ENCODE assay signal across 40 cellular contexts in genomic region chr20:17326096-17326495, GRCh38.
"Had no signal": no experiment of that assay in that cellular context is flagged by ENCODE, and none has a peak within 500 bp of the region (broad histone marks: within the 10 kb centered on the region; RNA-seq: fewer than 3 reads in every experiment).

No MANE protein-coding gene starts in this region.

- H3K27me3 ChIP-seq: ascending aorta, cardiac muscle cell had no signal

- DNase-seq: activated effector memory CD4-positive, alpha-beta T cell treated with anti-CD3 and anti-CD28 coated beads, Interleukin-2, amount 50 U/mL, for 16 hours; activated effector memory CD4-positive, alpha-beta T cell treated with Interleukin-2 at 50 U/mL for 16 hours; activated gamma-delta T cell; activated gamma-delta T cell treated with Interleukin-2 at 50 U/mL for 16 hours; activated naive CD4-positive, alpha-beta T cell; activated naive CD4-positive, alpha-beta T cell treated with anti-CD3 and anti-CD28 coated beads for 36 hours; activated naive CD4-positive, alpha-beta T cell treated with anti-CD3 and anti-CD28 coated beads, Interleukin-2, amount 10 ng/mL, durations not matched to agents 7 days and 5 days; activated naive CD4-positive, alpha-beta T cell treated with anti-CD3 and anti-CD28 coated beads, Interleukin-2, amount 50 U/mL, for 16 hours; activated naive CD4-positive, alpha-beta T cell treated with Interleukin-2 at 50 U/mL for 16 hours; activated naive CD8-positive, alpha-beta T cell treated with anti-CD3 and anti-CD28 coated beads for 36 hours; activated naive CD8-positive, alpha-beta T cell treated with anti-CD3 and anti-CD28 coated beads, Interleukin-2, amount 10 ng/mL, durations not matched to agents 7 days and 5 days; activated naive CD8-positive, alpha-beta T cell treated with anti-CD3 and anti-CD28 coated beads, Interleukin-2, amount 50 U/mL, for 24 hours; activated T-cell treated with anti-CD3 and anti-CD28 coated beads, Interleukin-2, amount 50 U/mL, for 1 hour; activated T-cell treated with anti-CD3 and anti-CD28 coated beads, Interleukin-2, amount 50 U/mL, for 24 hours; activated T-cell treated with anti-CD3 and anti-CD28 coated beads, Interleukin-2, amount 50 U/mL, for 4 hours; activated T-cell treated with anti-CD3 and anti-CD28 coated beads, Interleukin-2, amount 50 U/mL, for 48 hours; activated T-cell treated with anti-CD3 and anti-CD28 coated beads, Interleukin-2, amount 50 U/mL, for 72 hours; adrenal gland; amniotic stem cell; amygdala; anterior cingulate cortex; aorta; body of pancreas; brain microvascular endothelial cell; caudate nucleus; central memory CD4-positive, alpha-beta T cell; cerebellar nuclear complex had no signal

- ATAC-seq: activated naive CD4-positive, alpha-beta T cell treated with anti-CD3 and anti-CD28 coated beads, Interleukin-2, amount 50 U/mL, for 72 hours; activated naive CD8-positive, alpha-beta T cell treated with anti-CD3 and anti-CD28 coated beads, Interleukin-2, amount 50 U/mL, for 24 hours; activated T-cell treated with anti-CD3 and anti-CD28 coated beads, Interleukin-2, amount 50 U/mL, for 4 hours; activated T-cell treated with anti-CD3 and anti-CD28 coated beads, Interleukin-2, amount 50 U/mL, for 72 hours; activated T-helper 17 cell treated with anti-CD3 and anti-CD28 coated beads, Interleukin-2, amount 50 U/mL, for 72 hours; body of pancreas had no signal

- FAIRE-seq: astrocyte, bronchial epithelial cell had no signal

- H3K36me3 ChIP-seq: adrenal gland, ascending aorta, brain microvascular endothelial cell, breast epithelium, cardiac muscle cell had no signal

- H3K27ac ChIP-seq: adrenal gland, ascending aorta, body of pancreas, brain microvascular endothelial cell, breast epithelium, cardiac muscle cell had no signal

- H3K27ac Mint-ChIP-seq: activated naive CD4-positive, alpha-beta T cell treated with anti-CD3 and anti-CD28 coated beads for 36 hours; activated naive CD4-positive, alpha-beta T cell treated with anti-CD3 and anti-CD28 coated beads, Interleukin-2, amount 10 ng/mL, durations not matched to agents 7 days and 5 days; activated naive CD4-positive, alpha-beta T cell treated with anti-CD3 and anti-CD28 coated beads, Interleukin-2, amount 50 U/mL, for 24 hours; activated naive CD4-positive, alpha-beta T cell treated with anti-CD3 and anti-CD28 coated beads, Interleukin-2, amount 50 U/mL, for 72 hours; activated naive CD8-positive, alpha-beta T cell; activated naive CD8-positive, alpha-beta T cell treated with anti-CD3 and anti-CD28 coated beads for 36 hours; activated naive CD8-positive, alpha-beta T cell treated with anti-CD3 and anti-CD28 coated beads, Interleukin-2, amount 10 ng/mL, durations not matched to agents 7 days and 5 days; activated naive CD8-positive, alpha-beta T cell treated with anti-CD3 and anti-CD28 coated beads, Interleukin-2, amount 50 U/mL, for 24 hours; activated T-cell treated with anti-CD3 and anti-CD28 coated beads, Interleukin-2, amount 50 U/mL, for 24 hours; activated T-cell treated with anti-CD3 and anti-CD28 coated beads, Interleukin-2, amount 50 U/mL, for 72 hours; activated T-helper 1 cell treated with anti-CD3 and anti-CD28 coated beads, Interleukin-12 subunit alpha, Interleukin-12 subunit beta, Interleukin-2, Interleukin-4 antibody, amounts not matched to agents 30 ng/mL and 10 ng/mL and 1 ng/mL, durations not matched to agents 14 hours and 24 hours and 36 hours; activated T-helper 17 cell treated with anti-CD3 and anti-CD28 coated beads, Interleukin-2, amount 50 U/mL, for 72 hours; activated T-helper 2 cell treated with anti-CD3 and anti-CD28 coated beads, Interferon-gamma antibody, Interleukin-2, Interleukin-4, amounts not matched to agents 10 μg/mL and 5 μg/mL and 100 μg/mL, durations not matched to agents 14 hours and 24 hours and 36 hours; brain had no signal

- H3K4me3 ChIP-seq: adrenal gland, ascending aorta, body of pancreas, breast epithelium, cardiac muscle cell had no signal

- H3K36me3 Mint-ChIP-seq: activated naive CD4-positive, alpha-beta T cell treated with anti-CD3 and anti-CD28 coated beads, Interleukin-2, amount 10 ng/mL, durations not matched to agents 7 days and 5 days; activated naive CD4-positive, alpha-beta T cell treated with anti-CD3 and anti-CD28 coated beads, Interleukin-2, amount 50 U/mL, for 24 hours; activated naive CD4-positive, alpha-beta T cell treated with anti-CD3 and anti-CD28 coated beads, Interleukin-2, amount 50 U/mL, for 72 hours; activated naive CD8-positive, alpha-beta T cell; activated naive CD8-positive, alpha-beta T cell treated with anti-CD3 and anti-CD28 coated beads for 36 hours; activated naive CD8-positive, alpha-beta T cell treated with anti-CD3 and anti-CD28 coated beads, Interleukin-2, amount 10 ng/mL, durations not matched to agents 7 days and 5 days; brain had no signal

- H3K4me3 Mint-ChIP-seq: activated naive CD4-positive, alpha-beta T cell treated with anti-CD3 and anti-CD28 coated beads for 36 hours; activated naive CD4-positive, alpha-beta T cell treated with anti-CD3 and anti-CD28 coated beads, Interleukin-2, amount 10 ng/mL, durations not matched to agents 7 days and 5 days; activated naive CD4-positive, alpha-beta T cell treated with anti-CD3 and anti-CD28 coated beads, Interleukin-2, amount 50 U/mL, for 24 hours; activated naive CD8-positive, alpha-beta T cell; activated naive CD8-positive, alpha-beta T cell treated with anti-CD3 and anti-CD28 coated beads for 36 hours; activated naive CD8-positive, alpha-beta T cell treated with anti-CD3 and anti-CD28 coated beads, Interleukin-2, amount 10 ng/mL, durations not matched to agents 7 days and 5 days; activated naive CD8-positive, alpha-beta T cell treated with anti-CD3 and anti-CD28 coated beads, Interleukin-2, amount 50 U/mL, for 24 hours; activated T-cell treated with anti-CD3 and anti-CD28 coated beads, Interleukin-2, amount 50 U/mL, for 24 hours; activated T-cell treated with anti-CD3 and anti-CD28 coated beads, Interleukin-2, amount 50 U/mL, for 4 hours; activated T-cell treated with anti-CD3 and anti-CD28 coated beads, Interleukin-2, amount 50 U/mL, for 72 hours; activated T-helper 1 cell treated with anti-CD3 and anti-CD28 coated beads, Interleukin-12 subunit alpha, Interleukin-12 subunit beta, Interleukin-2, Interleukin-4 antibody, amounts not matched to agents 30 ng/mL and 10 ng/mL and 1 ng/mL, durations not matched to agents 14 hours and 24 hours and 36 hours; activated T-helper 17 cell treated with anti-CD3 and anti-CD28 coated beads, Interleukin-2, amount 50 U/mL, for 72 hours; brain; central memory CD8-positive, alpha-beta T cell had no signal

- H3K4me1 Mint-ChIP-seq: activated naive CD4-positive, alpha-beta T cell treated with anti-CD3 and anti-CD28 coated beads, Interleukin-2, amount 10 ng/mL, durations not matched to agents 7 days and 5 days; activated naive CD4-positive, alpha-beta T cell treated with anti-CD3 and anti-CD28 coated beads, Interleukin-2, amount 50 U/mL, for 24 hours; activated naive CD8-positive, alpha-beta T cell treated with anti-CD3 and anti-CD28 coated beads for 36 hours; activated naive CD8-positive, alpha-beta T cell treated with anti-CD3 and anti-CD28 coated beads, Interleukin-2, amount 10 ng/mL, durations not matched to agents 7 days and 5 days; activated naive CD8-positive, alpha-beta T cell treated with anti-CD3 and anti-CD28 coated beads, Interleukin-2, amount 50 U/mL, for 24 hours; activated T-helper 17 cell treated with anti-CD3 and anti-CD28 coated beads, Interleukin-2, amount 50 U/mL, for 72 hours; central memory CD8-positive, alpha-beta T cell had no signal

- H3K4me1 ChIP-seq: adrenal gland, ascending aorta, body of pancreas, breast epithelium had no signal

- H3K9me3 ChIP-seq: adrenal gland, ascending aorta, body of pancreas, breast epithelium had no signal

- H3K9me3 Mint-ChIP-seq: activated naive CD4-positive, alpha-beta T cell treated with anti-CD3 and anti-CD28 coated beads for 36 hours; activated naive CD4-positive, alpha-beta T cell treated with anti-CD3 and anti-CD28 coated beads, Interleukin-2, amount 10 ng/mL, durations not matched to agents 7 days and 5 days; activated naive CD4-positive, alpha-beta T cell treated with anti-CD3 and anti-CD28 coated beads, Interleukin-2, amount 50 U/mL, for 24 hours; activated naive CD4-positive, alpha-beta T cell treated with anti-CD3 and anti-CD28 coated beads, Interleukin-2, amount 50 U/mL, for 72 hours; activated naive CD8-positive, alpha-beta T cell treated with anti-CD3 and anti-CD28 coated beads for 36 hours; activated naive CD8-positive, alpha-beta T cell treated with anti-CD3 and anti-CD28 coated beads, Interleukin-2, amount 10 ng/mL, durations not matched to agents 7 days and 5 days; activated naive CD8-positive, alpha-beta T cell treated with anti-CD3 and anti-CD28 coated beads, Interleukin-2, amount 50 U/mL, for 24 hours; activated T-cell treated with anti-CD3 and anti-CD28 coated beads, Interleukin-2, amount 50 U/mL, for 24 hours; activated T-cell treated with anti-CD3 and anti-CD28 coated beads, Interleukin-2, amount 50 U/mL, for 4 hours; activated T-helper 1 cell treated with anti-CD3 and anti-CD28 coated beads, Interleukin-12 subunit alpha, Interleukin-12 subunit beta, Interleukin-2, Interleukin-4 antibody, amounts not matched to agents 30 ng/mL and 10 ng/mL and 1 ng/mL, durations not matched to agents 14 hours and 24 hours and 36 hours; activated T-helper 17 cell treated with anti-CD3 and anti-CD28 coated beads, Interleukin-2, amount 50 U/mL, for 72 hours; activated T-helper 2 cell treated with anti-CD3 and anti-CD28 coated beads, Interferon-gamma antibody, Interleukin-2, Interleukin-4, amounts not matched to agents 10 μg/mL and 5 μg/mL and 100 μg/mL, durations not matched to agents 14 hours and 24 hours and 36 hours; brain had no signal
